ENCODE assay signal across 1 cellular context in genomic region chr3:62822905-62823304, GRCh38.
TF ChIP-seq lines count a peak whose summit lies in the region.

No MANE protein-coding gene starts in this region.

TF ChIP-seq in SK-N-SH, 30 proteins besides CTCF, POLR2A, EP300 and RAD21:
- TF ChIP-seq TEAD4 (IDR thresholded peaks at IDR 0.05; ENCODE audit: borderline replicate concordance, insufficient read depth) (no peak), ELF1 (IDR thresholded peaks at IDR 0.05) (no peak), SIN3A (IDR thresholded peaks at IDR 0.05; ENCODE audit: borderline replicate concordance, low read depth, low read length) (no peak), ZBTB33 (IDR thresholded peaks at IDR 0.05; ENCODE audit: borderline replicate concordance, low read depth) (no peak), NRF1 (IDR thresholded peaks at IDR 0.05; ENCODE audit: low read depth, low read length) (no peak), CHD2 (IDR thresholded peaks at IDR 0.05; ENCODE audit: low read length, partially characterized antibody) (no peak)
